ENCODE assay signal across 20 cellular contexts in genomic region chr14:105627701-105628100, GRCh38.
"Had no signal": no experiment of that assay in that cellular context is flagged by ENCODE, and none has a peak within 500 bp of the region (broad histone marks: within the 10 kb centered on the region; RNA-seq: fewer than 3 reads in every experiment).

No MANE protein-coding gene starts in this region.

- DNase-seq: effector CD4-positive, alpha-beta T cell; endodermal cell; erythroblast; foreskin melanocyte; hippocampal formation; kidney glomerular epithelial cell; mammary epithelial cell; mucosa of descending colon; small intestine; stimulated activated CD4-positive, alpha-beta T cell treated with anti-CD3 and anti-CD28 coated beads, Interleukin-12 subunit alpha, Interleukin-12 subunit beta, amount 100 ng/mL, for 4 hours; stimulated activated naive CD8-positive, alpha-beta T cell treated with anti-CD3 and anti-CD28 coated beads, Interleukin-15, Interleukin-2, amounts not matched to agents 100 U/mL and 50 U/mL, for 24 hours; thyroid gland; uterus had no signal

- H3K4me3 ChIP-seq: coronary artery, heart left ventricle, mucosa of descending colon, right atrium auricular region, suprapubic skin, thyroid gland, upper lobe of left lung, uterus had no signal

- H3K4me3 Mint-ChIP-seq: endodermal cell; naive thymus-derived CD8-positive, alpha-beta T cell had no signal

- H3K27ac Mint-ChIP-seq: endodermal cell; naive thymus-derived CD8-positive, alpha-beta T cell had no signal

- H3K9me3 ChIP-seq: mucosa of descending colon, neutrophil, thyroid gland, uterus had no signal

- H3K27ac ChIP-seq: coronary artery, heart left ventricle, neutrophil, right atrium auricular region, suprapubic skin, upper lobe of left lung, uterus had no signal

- H3K4me1 Mint-ChIP-seq: endodermal cell had no signal

- H3K4me1 ChIP-seq: heart left ventricle, right atrium auricular region, suprapubic skin, upper lobe of left lung, uterus had no signal

- H3K36me3 ChIP-seq: heart left ventricle, neutrophil, right atrium auricular region, suprapubic skin, thyroid gland, upper lobe of left lung, uterus had no signal

- H3K27me3 ChIP-seq: neutrophil, right atrium auricular region, thyroid gland, upper lobe of left lung, uterus had no signal
